19 cellular contexts compared by ENCODE assay signal in the genomic region with DNA sequence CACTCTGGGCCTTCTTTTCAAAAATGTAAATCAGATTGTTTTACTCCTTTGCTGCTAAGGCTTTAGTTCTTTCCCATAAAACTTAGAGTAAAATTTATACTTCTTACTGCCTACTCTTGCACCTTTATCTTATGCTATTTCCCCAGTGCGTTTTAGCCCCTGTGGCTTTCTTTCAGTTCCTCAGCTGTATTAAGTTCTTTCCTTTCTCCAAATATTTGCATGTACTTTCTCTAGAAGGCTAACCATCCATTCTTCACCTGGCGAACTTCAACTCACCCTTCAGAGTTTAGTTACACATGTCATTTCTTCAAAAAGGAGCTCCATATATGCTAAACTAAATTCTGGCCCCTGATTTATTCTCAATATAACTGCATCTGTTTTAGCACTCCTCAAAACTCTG.
DNase-seq lines count a peak whose midpoint lies in the region; ATAC-seq and TF ChIP-seq lines count a peak whose summit lies in the region.
"Had no signal": no experiment of that assay in that cellular context is flagged by ENCODE, and none has a peak within 500 bp of the region (broad histone marks: within the 10 kb centered on the region; RNA-seq: fewer than 3 reads in every experiment).

No MANE protein-coding gene starts in this region.

- no CpG with 5 or more reads among the region's 2 CpGs for WGBS in trophoblast cell (ENCODE audit: extremely low coverage, insufficient coverage, insufficient read length)
- 77 to 79% methylated on average over 2 of the region's 2 CpGs for WGBS in heart right ventricle, 2 donors

- no peak overlapping the region for H2AK5ac ChIP-seq in trophoblast cell (ENCODE audit: low read length)

- intact Hi-C loops in heart right ventricle (cut with DNase I) = no loop called here

- no peak for DNase-seq in trophoblast cell
- no peak for DNase-seq in EL
- DNase-seq in heart right ventricle = no peak
- no peak for DNase-seq in KBM-7
- DNase-seq: activated CD8-positive, alpha-beta memory T cell treated with anti-CD3 and anti-CD28 coated beads, Interleukin-2, amount 50 U/mL, for 48 hours; activated naive CD4-positive, alpha-beta T cell treated with anti-CD3 and anti-CD28 coated beads for 36 hours; cortex of kidney; NCI-H1930; NCI-H69; PC-3; spleen; uterus had no signal

- no peak overlapping the region for H3K4me2 ChIP-seq in trophoblast cell (ENCODE audit: low read length)

- no peak overlapping the region for H3K23ac ChIP-seq in trophoblast cell (ENCODE audit: low read length)

- H3K27ac ChIP-seq in trophoblast cell (ENCODE audit: low read depth, low read length) = no peak overlapping the region
- H3K27ac ChIP-seq in heart right ventricle = no peak overlapping the region
- H3K27ac ChIP-seq: epithelial cell of prostate, prostate gland, uterus had no signal

- in situ Hi-C loops in KBM-7 (cut with MboI; ENCODE audit: low pct_unique_long_range_greater_than_20kb, low sequenced_read_pairs) = no loop called here

- no peak overlapping the region for H4K91ac ChIP-seq in trophoblast cell (ENCODE audit: low read depth, low read length)

- H4K8ac ChIP-seq in trophoblast cell (ENCODE audit: low read depth, low read length) = no peak overlapping the region

- H3K4me3 ChIP-seq in trophoblast cell (ENCODE audit: low read depth, low read length) (no peak overlapping the region), heart right ventricle (no peak overlapping the region)
- H3K4me3 ChIP-seq: prostate gland, spleen, uterus had no signal

- no peaks in the 10 kb centered on the region for H3K27me3 ChIP-seq in trophoblast cell (ENCODE audit: insufficient read depth, low read length)
- peaks cover 0 to 11% (median 0%) of the 10 kb centered on the region in 7 donors for H3K27me3 ChIP-seq in heart right ventricle
- H3K27me3 ChIP-seq: spleen, uterus had no signal

- H2AFZ ChIP-seq in trophoblast cell (ENCODE audit: insufficient read depth, low read length, poor library complexity) = no peak overlapping the region

- H3K18ac ChIP-seq in trophoblast cell (ENCODE audit: low read length) = no peak overlapping the region

- ATAC-seq in GM18858 (IDR thresholded peaks at IDR 0.05; ENCODE audit: unreplicated experiment) (peak; percentile 43), GM19468 (IDR thresholded peaks at IDR 0.05; ENCODE audit: extremely low read depth, unreplicated experiment) (peak; percentile 53), HG02840 (IDR thresholded peaks at IDR 0.05; ENCODE audit: low FRiP score, unreplicated experiment) (peak; percentile 38), HG03558 (IDR thresholded peaks at IDR 0.05; ENCODE audit: extremely low read depth, unreplicated experiment) (peak; percentile 54), heart right ventricle (no peak)
- ATAC-seq: natural killer cell treated with Interleukin-12 subunit alpha and Interleukin-12 subunit beta and Interleukin-15 and Interleukin-18, amount 100 ng/mL, for 72 hours; PC-3 had no signal

- no peak overlapping the region for H3K4ac ChIP-seq in trophoblast cell (ENCODE audit: low read depth, low read length)

- H3K36me3 ChIP-seq in trophoblast cell (ENCODE audit: control insufficient read depth in 1 of 2, insufficient read depth in 2 of 2, low read length in 2 of 2) = no peaks in the 10 kb centered on the region
- H3K36me3 ChIP-seq in heart right ventricle = no peaks in the 10 kb centered on the region
- H3K36me3 ChIP-seq: prostate gland, spleen, uterus had no signal

- H3K79me1 ChIP-seq in trophoblast cell (ENCODE audit: low read length) = no peaks in the 10 kb centered on the region

- no peaks in the 10 kb centered on the region for H3K4me1 ChIP-seq in trophoblast cell (ENCODE audit: control insufficient read depth in 1 of 2, insufficient read depth in 2 of 2, low read length in 2 of 2)
- no peaks in the 10 kb centered on the region for H3K4me1 ChIP-seq in heart right ventricle
- H3K4me1 ChIP-seq: prostate gland, spleen, uterus had no signal

- no peak overlapping the region for H2BK5ac ChIP-seq in trophoblast cell (ENCODE audit: low read depth, low read length, poor library complexity)

- no peaks in the 10 kb centered on the region for H3K9me3 ChIP-seq in trophoblast cell (ENCODE audit: insufficient read depth, low read depth, low read length)
- H3K9me3 ChIP-seq in heart right ventricle = no peaks in the 10 kb centered on the region
- H3K9me3 ChIP-seq: prostate gland, spleen, uterus had no signal

- no peak for TF ChIP-seq CTCF in heart right ventricle (IDR thresholded peaks at IDR 0.05)

- no peak overlapping the region for H3K9ac ChIP-seq in trophoblast cell (ENCODE audit: low read length)

- H3K79me2 ChIP-seq in trophoblast cell (ENCODE audit: control insufficient read depth, insufficient read depth, low read length, poor library complexity) = no peaks in the 10 kb centered on the region

- no peak overlapping the region for H4K12ac ChIP-seq in trophoblast cell (ENCODE audit: low read depth, low read length)

- no peak overlapping the region for H2BK12ac ChIP-seq in trophoblast cell (ENCODE audit: low read length)

- H3K14ac ChIP-seq in trophoblast cell (ENCODE audit: low read length) = no peak overlapping the region

- no peak overlapping the region for H2BK120ac ChIP-seq in trophoblast cell (ENCODE audit: insufficient read depth, low read length, poor library complexity)

Comparison
In these comparisons a context has a peak if more than half of its experiments do, and no peak if none do; other contexts are left out.
1. ATAC-seq: peak in GM18858 (single experiment), GM19468 (single experiment), HG02840 (single experiment) and HG03558 (single experiment); none in heart right ventricle (0 of 8).